Comparison of ENCODE assay signal across 8 cellular contexts in genomic region chr3:156826144-156826895, GRCh38. TPM values are rescaled to one million over a fixed set of nuclear protein-coding genes. Genes with fewer than 3 reads are reported as not detected.
DNase-seq lines count a peak whose midpoint lies in the region; ATAC-seq and TF ChIP-seq lines count a peak whose summit lies in the region.

TSS of gene LEKR1 (plus strand) at chr3:156826353. CDS start at chr3:156829330, 2,977 bp downstream.

- no peaks in the 10 kb centered on the region for H3K9me3 ChIP-seq in SK-N-SH
- H3K9me3 ChIP-seq in thoracic aorta: no peaks in the 10 kb centered on the region

- H3K36me3 Mint-ChIP-seq in activated naive CD4-positive, alpha-beta T cell treated with anti-CD3 and anti-CD28 coated beads, Interleukin-2, amount 50 U/mL, for 72 hours: peaks cover 7 to 23% of the 10 kb centered on the region in 2 donors

- peak within 1 kb of the TSS; percentile 97 to 99 for H3K27ac Mint-ChIP-seq in activated naive CD4-positive, alpha-beta T cell treated with anti-CD3 and anti-CD28 coated beads, Interleukin-2, amount 50 U/mL, for 72 hours

- no peak for TF ChIP-seq EP300 in SK-N-SH (IDR thresholded peaks at IDR 0.05; ENCODE audit: borderline replicate concordance in 1 of 2, low read depth in 1 of 2, low read length in 1 of 2)

- POLR2A ChIA-PET in SK-N-SH (lab: Yijun Ruan, JAX): no interaction called here

- H3K79me2 ChIP-seq in SK-N-SH (ENCODE audit: insufficient read depth): no peaks in the 10 kb centered on the region

- H3K27me3 ChIP-seq in SK-N-SH (ENCODE audit: insufficient read depth) (no peaks in the 10 kb centered on the region), thoracic aorta (replicated peaks; ENCODE audit: insufficient read depth) (no peaks in the 10 kb centered on the region)

- peak; percentile 7; the same call in 1 of the 2 replicates for TF ChIP-seq RAD21 in SK-N-SH (IDR thresholded peaks at IDR 0.05; ENCODE audit: low read length)

- H3F3A ChIP-seq in SK-N-SH (replicated peaks; ENCODE audit: insufficient read depth): peaks cover 7% of the 10 kb centered on the region

- H4K20me1 ChIP-seq in SK-N-SH (ENCODE audit: insufficient read depth): no peaks in the 10 kb centered on the region

- under 1% methylated on average over 14 of the region's 63 CpGs for WGBS in SK-N-SH (ENCODE audit: low lambda C conversion rate)

- H3K27ac ChIP-seq in SK-N-SH (ENCODE audit: low read depth in 2 of 2, low read length in 1 of 2) (peak within 1 kb of the TSS; percentile 92 to 97), thoracic aorta (peak within 1 kb of the TSS; percentile 64 to 84)

- H3K4me1 ChIP-seq in SK-N-SH (ENCODE audit: control insufficient read depth in 1 of 2, insufficient read depth in 2 of 2, low read depth in 1 of 2, low read length in 1 of 2) (peaks cover 0 to 11% of the 10 kb centered on the region in 2 experiments; a peak in 3 of 4 replicates), thoracic aorta (ENCODE audit: control insufficient read depth in 1 of 2, low read depth in 2 of 2) (peaks cover 0 to 10% of the 10 kb centered on the region in 2 donors)

- peak within 1 kb of the TSS; percentile 90 for H3K9ac ChIP-seq in SK-N-SH

- CTCF ChIA-PET in SK-N-SH (lab: Yijun Ruan, JAX): interaction anchor here (1.1 to 1.2 kb wide), 3 partner anchors 19 to 256 kb away, joined by 3 to 6 read pairs (median 5); no protein-coding TSS in a partner anchor

- H3K4me3 ChIP-seq in SK-N-SH (ENCODE audit: low read depth in 2 of 2, low read length in 1 of 2) (peak within 1 kb of the TSS; percentile 77 to 78), thoracic aorta (peak within 1 kb of the TSS; percentile 80)

- ATAC-seq in GM21737 (IDR thresholded peaks at IDR 0.05; ENCODE audit: unreplicated experiment) (peak; percentile 93), omental fat pad (ENCODE audit: low FRiP score) (peak; percentile 90), thoracic aorta (ENCODE audit: insufficient number of reproducible peaks, low FRiP score, low read depth) (peak; percentile 90)
- ATAC-seq in activated naive CD4-positive, alpha-beta T cell treated with anti-CD3 and anti-CD28 coated beads, Interleukin-2, amount 50 U/mL, for 72 hours: peak; percentile 82 to 83

- peak within 1 kb of the TSS; percentile 94 for H3K4me2 ChIP-seq in SK-N-SH

- TF ChIP-seq CTCF in SK-N-SH (IDR thresholded peaks at IDR 0.05) (no peak), omental fat pad (IDR thresholded peaks at IDR 0.05) (no peak), thoracic aorta (IDR thresholded peaks at IDR 0.05) (no peak)

- DNase-seq in EH (ENCODE audit: low read depth) (peak; percentile 93), LHCN-M2 (ENCODE audit: low read depth) (peak; percentile 89), SK-N-SH (peak; percentile 95), glomerular visceral epithelial cell (ENCODE audit: extremely low spot score) (peak; percentile 86), omental fat pad (ENCODE audit: low spot score) (peak; percentile 64), thoracic aorta (ENCODE audit: low spot score) (peak; percentile 35)
- peak; percentile 62 to 84 for DNase-seq in activated naive CD4-positive, alpha-beta T cell treated with anti-CD3 and anti-CD28 coated beads, Interleukin-2, amount 50 U/mL, for 72 hours (ENCODE audit: low spot score in 2 of 2)

- H3K9me2 ChIP-seq in SK-N-SH: no peaks in the 10 kb centered on the region

- H3K36me3 ChIP-seq in SK-N-SH (replicated peaks in 1 of 2; ENCODE audit: control insufficient read depth in 1 of 2, insufficient read depth in 2 of 2, low read length in 1 of 2) (no peaks in the 10 kb centered on the region), thoracic aorta (no peaks in the 10 kb centered on the region)

- H3K9me3 Mint-ChIP-seq in activated naive CD4-positive, alpha-beta T cell treated with anti-CD3 and anti-CD28 coated beads, Interleukin-2, amount 50 U/mL, for 72 hours: peaks cover 0 to 3% of the 10 kb centered on the region in 2 donors

- peak within 1 kb of the TSS; percentile 97 for H2AFZ ChIP-seq in SK-N-SH (ENCODE audit: low read depth)

TF ChIP-seq in SK-N-SH, 30 proteins besides CTCF, POLR2A, EP300 and RAD21 (continues in another document):
- TF ChIP-seq ZBTB33 (IDR thresholded peaks at IDR 0.05; ENCODE audit: borderline replicate concordance, low read depth) (no peak), TAF1 (IDR thresholded peaks at IDR 0.05; ENCODE audit: borderline replicate concordance, low read depth, low read length) (peak; percentile 49; the same call in 1 of the 2 replicates), NRF1 (IDR thresholded peaks at IDR 0.05; ENCODE audit: low read depth, low read length) (no peak), GABPA (IDR thresholded peaks at IDR 0.05; ENCODE audit: low read depth) (no peak; the same call in none of the 2 replicates), FOXM1 (IDR thresholded peaks at IDR 0.05; ENCODE audit: low read depth) (no peak), YY1 (IDR thresholded peaks at IDR 0.05; ENCODE audit: low read depth) (no peak), MAX (IDR thresholded peaks at IDR 0.05; ENCODE audit: low read depth) (peak; percentile 63), JUND (IDR thresholded peaks at IDR 0.05) (peak; percentile 48; the same call in 1 of the 2 replicates), POLR2AphosphoS5 (IDR thresholded peaks at IDR 0.05; ENCODE audit: low read depth, low read length) (peak; percentile 94), MXI1 (IDR thresholded peaks at IDR 0.05; ENCODE audit: low read depth, low read length) (peak; percentile 71), GATA2 (CRISPR knock-in tag; IDR thresholded peaks at IDR 0.05) (no peak), USF1 (IDR thresholded peaks at IDR 0.05; ENCODE audit: borderline replicate concordance, low read depth) (no peak), PBX3 (IDR thresholded peaks at IDR 0.05) (peak; percentile 3), TEAD4 (IDR thresholded peaks at IDR 0.05; ENCODE audit: borderline replicate concordance, insufficient read depth) (no peak), MEF2A (IDR thresholded peaks at IDR 0.05; ENCODE audit: borderline replicate concordance, low read depth) (no peak), RXRA (IDR thresholded peaks at IDR 0.05; ENCODE audit: borderline replicate concordance, low read depth) (peak; percentile 64; the same call in 1 of the 2 replicates), RFX5 (IDR thresholded peaks at IDR 0.05; ENCODE audit: low read length) (no peak), CHD2 (IDR thresholded peaks at IDR 0.05; ENCODE audit: low read length, partially characterized antibody) (peak; percentile 8), USF2 (IDR thresholded peaks at IDR 0.05; ENCODE audit: borderline replicate concordance, low read depth, low read length) (no peak), ELF1 (IDR thresholded peaks at IDR 0.05) (peak; percentile 84), TCF12 (IDR thresholded peaks at IDR 0.05) (0 out of 2 replicates have a peak, but pooled peaks have one; percentile 14), SIN3A (IDR thresholded peaks at IDR 0.05; ENCODE audit: borderline replicate concordance, low read depth, low read length) (peak; percentile 11; the same call in 1 of the 2 replicates)

RNA-seq across cellular contexts. Expression of gene LEKR1, which starts in this region (rescaled TPM):
- total RNA-seq in LHCN-M2 (2014; rRNA removed): 0.34 and 1.5 TPM in 2 replicates
- 0.89 TPM for polyA plus RNA-seq in LHCN-M2 (2012)
- 0.30 and 0.55 TPM in 2 replicates for polyA plus RNA-seq in SK-N-SH (2012; rRNA removed)
- 0.36 and 0.43 TPM in 2 replicates for polyA plus RNA-seq in SK-N-SH (2012; cell fraction: cytosol; rRNA removed)
- 0.60 and 0.92 TPM in 2 replicates for polyA plus RNA-seq in SK-N-SH (2012; cell fraction: nucleus; rRNA removed)
- total RNA-seq in activated naive CD4-positive, alpha-beta T cell treated with anti-CD3 and anti-CD28 coated beads, Interleukin-2, amount 50 U/mL, for 72 hours: 1 to 10 TPM; 1.0 to 1.1 TPM
- 1 to 10 TPM in 1 of 4 donors, not detected in 3; 1.7 TPM for total RNA-seq in omental fat pad
- total RNA-seq in thoracic aorta: 1 to 10 TPM in 1 of 2 donors, not detected in 1; 4.2 TPM

Comparison
In these comparisons a context has a peak if more than half of its experiments do, and no peak if none do; other contexts are left out.
1. Peak in every context shown above with its lines: DNase-seq, ATAC-seq, H3K4me3 ChIP-seq and H3K27ac ChIP-seq.
2. Peak in DNase-seq, H3K4me3 ChIP-seq, H3K27ac ChIP-seq, H3K9ac ChIP-seq and H3K4me2 ChIP-seq in SK-N-SH; RNA of the gene not detected or under 1 TPM.
3. DNase-seq: peak in every context shown above with its lines; median percentile 95 in SK-N-SH; 93 in EH; 89 in LHCN-M2; 86 in glomerular visceral epithelial cell; 73 in activated naive CD4-positive, alpha-beta T cell treated with anti-CD3 and anti-CD28 coated beads, Interleukin-2, amount 50 U/mL, for 72 hours; 64 in omental fat pad; 35 in thoracic aorta.